8 cellular contexts compared by ENCODE assay signal in genomic region chr10:79562135-79562756, GRCh38. TPM values are rescaled to one million over a fixed set of nuclear protein-coding genes. Genes with fewer than 3 reads are reported as not detected.
DNase-seq lines count a peak whose midpoint lies in the region; TF ChIP-seq lines count a peak whose summit lies in the region.
"Had no signal": no experiment of that assay in that cellular context is flagged by ENCODE, and none has a peak within 500 bp of the region (broad histone marks: within the 10 kb centered on the region; RNA-seq: fewer than 3 reads in every experiment).

No MANE protein-coding gene starts in this region.

- TF ChIP-seq CTCF in GM12872 (IDR thresholded peaks at IDR 0.05; ENCODE audit: insufficient read depth, low read depth, low read length) (peak; percentile 93), HFFc6 (IDR thresholded peaks at IDR 0.05) (peak; percentile 91), coronary artery (IDR thresholded peaks at IDR 0.05) (peak; percentile 72), liver (IDR thresholded peaks at IDR 0.05; ENCODE audit: low read depth, low read length, missing input control) (peak; percentile 86)

- no peak overlapping the region for H3K9ac ChIP-seq in liver (ENCODE audit: low read depth in 1 of 2, low read length in 2 of 2)

- no peaks in the 10 kb centered on the region for H3K27me3 ChIP-seq in liver (ENCODE audit: control insufficient read depth in 4 of 4, insufficient read depth in 4 of 4, low read length in 3 of 4)

- TF ChIP-seq RAD21 in liver (IDR thresholded peaks at IDR 0.05), result peak; percentile 94 to 95

- no peak overlapping the region for H3K27ac Mint-ChIP-seq in HFFc6

- no peaks in the 10 kb centered on the region for H3K36me3 Mint-ChIP-seq in HFFc6 (ENCODE audit: low read depth)

- H3K4me3 Mint-ChIP-seq in HFFc6, result peak overlapping the region; percentile 41

- no peak overlapping the region for H3K27ac ChIP-seq in coronary artery
- no peak overlapping the region for H3K27ac ChIP-seq in liver (ENCODE audit: low read depth in 1 of 2, low read length in 2 of 2)

- WGBS in liver, result 19% methylated on average over 17 of the region's 17 CpGs

- H3K36me3 ChIP-seq in liver (ENCODE audit: control insufficient read depth in 4 of 4, insufficient read depth in 3 of 4, low read depth in 1 of 4, low read length in 3 of 4), result no peaks in the 10 kb centered on the region

- peak; percentile 44 for DNase-seq in HFFc6
- DNase-seq in NCI-H1092 treated with DMSO at 0.1 percent for 48 hours (lab: John Stamatoyannopoulos, UW), result peak; percentile 11
- DNase-seq in activated CD4-positive, alpha-beta T cell treated with anti-CD3 and anti-CD28 coated beads for 24 hours (ENCODE audit: low read depth in 2 of 2), result peak; percentile 30 to 58
- DNase-seq in coronary artery (ENCODE audit: low spot score), result no peak
- DNase-seq in stimulated activated CD8-positive, alpha-beta memory T cell treated with anti-CD3 and anti-CD28 coated beads, Interleukin-12 subunit alpha, Interleukin-12 subunit beta, amount 100 ng/mL, for 24 hours (ENCODE audit: extremely low read depth), result peak; percentile 23

- H3K9me3 ChIP-seq in liver (ENCODE audit: control insufficient read depth in 4 of 4, low read length in 3 of 4), result no peaks in the 10 kb centered on the region

- no peaks in the 10 kb centered on the region for H3K9me3 Mint-ChIP-seq in HFFc6

- H3K27me3 Mint-ChIP-seq in HFFc6 (ENCODE audit: insufficient read depth), result peaks cover 24% of the 10 kb centered on the region

- peaks cover 0 to 16% (median 8%) of the 10 kb centered on the region in 4 donors for H3K4me1 ChIP-seq in liver (ENCODE audit: control insufficient read depth in 4 of 4, insufficient read depth in 4 of 4, low read length in 3 of 4)

- H3K4me3 ChIP-seq in coronary artery, result no peak overlapping the region
- H3K4me3 ChIP-seq in liver (ENCODE audit: low read depth in 1 of 3, low read length in 3 of 3), result no peak overlapping the region

- peaks cover 13% of the 10 kb centered on the region; the same call in 1 of the 2 replicates for H3K4me1 Mint-ChIP-seq in HFFc6 (ENCODE audit: low read depth)

TF ChIP-seq in liver, 16 proteins besides CTCF, POLR2A, EP300 and RAD21:
- TF ChIP-seq RXRA (IDR thresholded peaks at IDR 0.05) (peak in 1 of 2 donors; percentile 9), SP1 (IDR thresholded peaks at IDR 0.05) (no peak), HNF4A (conservative IDR thresholded peaks at IDR 0.05) (peak; percentile 26 to 29), EGR1 (IDR thresholded peaks at IDR 0.05; ENCODE audit: low read depth in 2 of 2) (no peak), REST (IDR thresholded peaks at IDR 0.05) (no peak), GABPA (IDR thresholded peaks at IDR 0.05 in 1 of 2, conservative IDR thresholded peaks at IDR 0.05 in 1 of 2) (no peak), JUND (IDR thresholded peaks at IDR 0.05) (no peak), TAF1 (conservative IDR thresholded peaks at IDR 0.05) (no peak), FOXA2 (IDR thresholded peaks at IDR 0.05) (no peak), ATF3 (IDR thresholded peaks at IDR 0.05) (no peak), YY1 (IDR thresholded peaks at IDR 0.05) (peak; percentile 26), MAX (IDR thresholded peaks at IDR 0.05) (peak; percentile 33), FOXA1 (IDR thresholded peaks at IDR 0.05) (no peak), HNF4G (IDR thresholded peaks at IDR 0.05) (no peak), NR2F2 (IDR thresholded peaks at IDR 0.05) (no peak)

RNA-seq across cellular contexts. Expression of gene SFTPA2, which starts 2.0 kb away (rescaled TPM):
- total RNA-seq in HFFc6 (2021; fragmentation: NEBNext Ultra II Directional; extraction: Animal tissue kit (Norgen Biotek cat#: 25700)), result not detected
- total RNA-seq in liver, result under 1 TPM in 1 of 2 donors, not detected in 1; 0.17 TPM
- polyA plus RNA-seq in liver, result not detected
- total RNA-seq: pulmonary artery endothelial cell had no signal

RNA-seq across cellular contexts. Expression of gene SFTPA1, which starts 48.5 kb away (rescaled TPM):
- total RNA-seq in HFFc6 (2021; fragmentation: NEBNext Ultra II Directional; extraction: Animal tissue kit (Norgen Biotek cat#: 25700)), result not detected
- total RNA-seq in liver, result not detected
- polyA plus RNA-seq in liver, result not detected
- total RNA-seq: pulmonary artery endothelial cell had no signal

RNA-seq across cellular contexts. Expression of gene EIF5AL1, which starts 49.9 kb away (rescaled TPM):
- under 1 TPM; 0.41 to 0.61 (median 0.48) TPM for total RNA-seq in HFFc6 (2021; fragmentation: NEBNext Ultra II Directional; extraction: Animal tissue kit (Norgen Biotek cat#: 25700))
- total RNA-seq in liver, result under 1 TPM; 0.05 to 0.08 TPM
- polyA plus RNA-seq in liver, result 1 to 10 TPM in 1 of 2 donors, under 1 TPM in 1; 0.96 to 2.1 TPM
